In the genomic region with DNA sequence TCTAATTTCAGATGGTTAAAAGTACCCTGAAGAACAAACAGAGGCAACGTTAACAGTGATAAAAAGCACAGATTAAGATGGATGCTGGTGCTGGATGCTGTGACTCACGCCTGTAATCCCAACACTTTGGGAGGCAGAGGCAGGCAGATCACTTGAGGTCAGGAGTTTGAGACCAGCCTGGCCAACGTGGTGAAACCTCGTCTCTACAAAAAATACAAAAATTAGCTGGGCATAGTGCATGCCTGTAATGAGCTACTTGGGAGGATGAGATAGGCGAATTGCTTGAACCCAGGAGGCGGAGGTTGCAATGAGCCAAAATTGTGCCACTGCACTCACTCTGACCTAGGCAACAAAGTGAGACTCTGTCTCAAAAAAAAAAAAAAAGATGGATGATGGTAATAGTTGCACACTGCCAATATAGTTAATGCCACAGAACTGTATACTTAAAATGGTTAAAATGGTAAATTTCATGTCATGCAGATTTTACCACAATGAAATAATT, we compare ENCODE assay signal across 8 cellular contexts. TPM values are rescaled to one million over a fixed set of nuclear protein-coding genes. Genes with fewer than 3 reads are reported as not detected.
DNase-seq lines count a peak whose midpoint lies in the region; ATAC-seq, FAIRE-seq and TF ChIP-seq lines count a peak whose summit lies in the region.
"Not testable (repeated sequence)": the region's sequence is repeated elsewhere in the genome, so short reads cannot be mapped to it uniquely, and the experiment has no call there.

No MANE protein-coding gene starts in this region.

- not testable (repeated sequence) for TF ChIP-seq EP300 in ovary (IDR thresholded peaks at IDR 0.05)

- dilution Hi-C loops in keratinocyte (cut with MboI; ENCODE audit: extremely low pct_ligation_motif_present, low sequenced_read_pairs), result not testable (repeated sequence)

- H3K4me3 ChIP-seq in CD8-positive, alpha-beta T cell (ENCODE audit: low read depth, low read length); SU-DHL-6 (ENCODE audit: insufficient read depth, low read length, poor library complexity, severe bottlenecking): not testable (repeated sequence)
- H3K4me3 ChIP-seq in endocrine pancreas (ENCODE audit: control insufficient read depth, insufficient read depth, low read length) (peak overlapping the region; percentile 95), keratinocyte (ENCODE audit: control insufficient read depth in 2 of 3, extremely low read depth in 1 of 3, insufficient read depth in 2 of 3, low read depth in 1 of 3, low read length in 3 of 3) (peak overlapping the region in 2 of 3 experiments; percentile 65 to 71), ovary (peak overlapping the region; percentile 26), thoracic aorta (peak overlapping the region; percentile 63)

- H3K27ac ChIP-seq in CD8-positive, alpha-beta T cell (ENCODE audit: low read depth, low read length), result peak overlapping the region; percentile 29
- H3K27ac ChIP-seq in SU-DHL-6 (ENCODE audit: low read depth, low read length) (peak overlapping the region; percentile 68), keratinocyte (ENCODE audit: control insufficient read depth, insufficient read depth, low read length) (peak overlapping the region; percentile 95), ovary (peak overlapping the region; percentile 65 to 79), thoracic aorta (peak overlapping the region; percentile 74 to 80)

- H3K4me1 ChIP-seq in CD8-positive, alpha-beta T cell (ENCODE audit: insufficient read depth, low read length), result peaks cover 26% of the 10 kb centered on the region
- H3K4me1 ChIP-seq in endocrine pancreas (ENCODE audit: control insufficient read depth, insufficient read depth, low read length) (peaks cover 26% of the 10 kb centered on the region), keratinocyte (ENCODE audit: control insufficient read depth, extremely low read depth, insufficient read depth, low read length) (peaks cover 34% of the 10 kb centered on the region), ovary (ENCODE audit: insufficient read depth) (peaks cover 10% of the 10 kb centered on the region), thoracic aorta (ENCODE audit: control insufficient read depth in 1 of 2, low read depth in 2 of 2) (peaks cover 30 to 34% of the 10 kb centered on the region in 2 donors)

- H2AFZ ChIP-seq in SU-DHL-6 (ENCODE audit: low read depth, low read length, severe bottlenecking), result not testable (repeated sequence)
- peak overlapping the region; percentile 49 for H2AFZ ChIP-seq in keratinocyte (ENCODE audit: control insufficient read depth, low read length)

- peak overlapping the region; percentile 32 for H3K9ac ChIP-seq in SU-DHL-6 (ENCODE audit: low read length)
- H3K9ac ChIP-seq in endocrine pancreas (ENCODE audit: control insufficient read depth, insufficient read depth, low read length), result not testable (repeated sequence)
- peak overlapping the region; percentile 79 for H3K9ac ChIP-seq in keratinocyte (ENCODE audit: control insufficient read depth, extremely low read depth, insufficient read depth, low read length)

- H3K9me2 ChIP-seq in SU-DHL-6 (replicated peaks; ENCODE audit: insufficient read depth, low read length), result not testable (repeated sequence)

- H4K20me1 ChIP-seq in SU-DHL-6 (ENCODE audit: low read depth, low read length); keratinocyte (ENCODE audit: control insufficient read depth, extremely low read depth, insufficient read depth, low read length): not testable (repeated sequence)

- H3K4me1 Mint-ChIP-seq in CD8-positive, alpha-beta T cell (ENCODE audit: low read depth), result peaks cover 60% of the 10 kb centered on the region
- peaks cover 50 to 53% (median 51%) of the 10 kb centered on the region in 3 donors for H3K4me1 Mint-ChIP-seq in IgD-negative memory B cell
- H3K4me1 Mint-ChIP-seq in activated naive CD8-positive, alpha-beta T cell treated with anti-CD3 and anti-CD28 coated beads, Interleukin-2, amount 10 ng/mL, durations not matched to agents 7 days and 5 days, result peaks cover 25% of the 10 kb centered on the region

- whole genome bisulfite sequencing in ovary, 3 donors, result 39 to 43% (median 40%) methylated on average over 6 of the region's 6 CpGs

- H3K27me3 ChIP-seq in CD8-positive, alpha-beta T cell (ENCODE audit: insufficient read depth, low read length); SU-DHL-6 (ENCODE audit: low read length); endocrine pancreas (ENCODE audit: control insufficient read depth, insufficient read depth, low read length); keratinocyte (ENCODE audit: control insufficient read depth, extremely low read depth, insufficient read depth, low read length); ovary; thoracic aorta (replicated peaks; ENCODE audit: insufficient read depth): not testable (repeated sequence)

- peak overlapping the region; percentile 59 for H3K4me2 ChIP-seq in SU-DHL-6 (ENCODE audit: low read depth, low read length, poor library complexity, severe bottlenecking)
- H3K4me2 ChIP-seq in keratinocyte (ENCODE audit: control insufficient read depth, extremely low read depth, insufficient read depth, low read depth, low read length), result peak overlapping the region; percentile 99

- peaks cover 16% of the 10 kb centered on the region for H3K36me3 Mint-ChIP-seq in CD8-positive, alpha-beta T cell
- H3K36me3 Mint-ChIP-seq in IgD-negative memory B cell, result not testable (repeated sequence)
- H3K36me3 Mint-ChIP-seq in activated naive CD8-positive, alpha-beta T cell treated with anti-CD3 and anti-CD28 coated beads, Interleukin-2, amount 10 ng/mL, durations not matched to agents 7 days and 5 days, result peaks cover 13% of the 10 kb centered on the region

- peaks cover 23% of the 10 kb centered on the region for H3F3A ChIP-seq in SU-DHL-6 (ENCODE audit: insufficient read depth)

- peak overlapping the region; percentile 89 for H3K27ac Mint-ChIP-seq in CD8-positive, alpha-beta T cell
- peak overlapping the region; percentile 67 to 98 (median 96) for H3K27ac Mint-ChIP-seq in IgD-negative memory B cell
- peak overlapping the region; percentile 93 for H3K27ac Mint-ChIP-seq in activated naive CD8-positive, alpha-beta T cell treated with anti-CD3 and anti-CD28 coated beads, Interleukin-2, amount 10 ng/mL, durations not matched to agents 7 days and 5 days

- not testable (repeated sequence) for DNase-seq in CD8-positive, alpha-beta T cell; activated naive CD8-positive, alpha-beta T cell treated with anti-CD3 and anti-CD28 coated beads, Interleukin-2, amount 10 ng/mL, durations not matched to agents 7 days and 5 days; keratinocyte (ENCODE audit: low read depth, low spot score); ovary; thoracic aorta (ENCODE audit: low spot score)

- not testable (repeated sequence) for TF ChIP-seq POLR2A in ovary (IDR thresholded peaks at IDR 0.05)

- intact Hi-C loops in CD8-positive, alpha-beta T cell (cut with DNase I, micrococcal nuclease), result loop anchor here (2.0 to 5.0 kb wide), 2 partner anchors 15 to 39 kb away; partner anchors contain the start of gene ILRUN (in 2 of the 2)
- intact Hi-C loops in ovary (cut with DNase I), result not testable (repeated sequence)

- ATAC-seq in CD8-positive, alpha-beta T cell, result peak; percentile 10
- ATAC-seq in activated naive CD8-positive, alpha-beta T cell treated with anti-CD3 and anti-CD28 coated beads, Interleukin-2, amount 10 ng/mL, durations not matched to agents 7 days and 5 days (ENCODE audit: low read depth); thoracic aorta (ENCODE audit: insufficient number of reproducible peaks, low FRiP score, low read depth): not testable (repeated sequence)

- not testable (repeated sequence) for H3K27me3 Mint-ChIP-seq in CD8-positive, alpha-beta T cell (ENCODE audit: low read depth); IgD-negative memory B cell; activated naive CD8-positive, alpha-beta T cell treated with anti-CD3 and anti-CD28 coated beads, Interleukin-2, amount 10 ng/mL, durations not matched to agents 7 days and 5 days

- CTCF ChIA-PET in CD8-positive, alpha-beta T cell (lab: Charles Lee), result interaction anchor here (0.7 to 2.5 kb wide), 2 partner anchors 49 to 1510 kb away, joined by 3 to 9 read pairs; no protein-coding TSS in a partner anchor

- H3K36me3 ChIP-seq in CD8-positive, alpha-beta T cell (ENCODE audit: insufficient read depth, low read length); SU-DHL-6 (ENCODE audit: low read length); endocrine pancreas (ENCODE audit: control insufficient read depth, insufficient read depth, low read length); ovary; thoracic aorta: not testable (repeated sequence)
- H3K36me3 ChIP-seq in keratinocyte (ENCODE audit: control insufficient read depth in 2 of 2, extremely low read depth in 1 of 2, insufficient read depth in 2 of 2, low read length in 2 of 2), result peaks cover 10 to 11% of the 10 kb centered on the region in 2 experiments

- not testable (repeated sequence) for TF ChIP-seq CTCF in CD8-positive, alpha-beta T cell (IDR thresholded peaks at IDR 0.05); SU-DHL-6 (IDR thresholded peaks at IDR 0.05; ENCODE audit: insufficient read depth, low read length, poor library complexity, severe bottlenecking); keratinocyte (optimal IDR thresholded peaks at IDR 0.05 in 1 of 3, IDR thresholded peaks at IDR 0.05 in 1 of 3, conservative IDR thresholded peaks at IDR 0.05 in 1 of 3; ENCODE audit: extremely low read depth in 1 of 3, insufficient read depth in 2 of 3, low read length in 3 of 3); ovary (IDR thresholded peaks at IDR 0.05); thoracic aorta (IDR thresholded peaks at IDR 0.05)

- POLR2A ChIA-PET in CD8-positive, alpha-beta T cell (lab: Charles Lee), result interaction anchor here (0.6 to 3.1 kb wide), 7 partner anchors 15 to 81 kb away, joined by 3 to 23 read pairs (median 4); partner anchors contain the start of gene ILRUN
- POLR2A ChIA-PET in activated naive CD8-positive, alpha-beta T cell treated with anti-CD3 and anti-CD28 coated beads, Interleukin-2, amount 10 ng/mL, durations not matched to agents 7 days and 5 days (lab: Charles Lee), result interaction anchor here (0.7 to 3.0 kb wide), 5 partner anchors 15 to 99 kb away, joined by 3 to 27 read pairs (median 8); partner anchors contain the start of genes ILRUN and SNRPC

- peak overlapping the region; percentile 82 for H3K4me3 Mint-ChIP-seq in CD8-positive, alpha-beta T cell
- H3K4me3 Mint-ChIP-seq in IgD-negative memory B cell, result peak overlapping the region in 2 of 4 donors; percentile 13 to 81
- H3K4me3 Mint-ChIP-seq in activated naive CD8-positive, alpha-beta T cell treated with anti-CD3 and anti-CD28 coated beads, Interleukin-2, amount 10 ng/mL, durations not matched to agents 7 days and 5 days, result peak overlapping the region; percentile 11

- H3K9me1 ChIP-seq in keratinocyte (ENCODE audit: control insufficient read depth, extremely low read depth, insufficient read depth, low read length), result not testable (repeated sequence)

- not testable (repeated sequence) for H3K9me3 Mint-ChIP-seq in CD8-positive, alpha-beta T cell; IgD-negative memory B cell; activated naive CD8-positive, alpha-beta T cell treated with anti-CD3 and anti-CD28 coated beads, Interleukin-2, amount 10 ng/mL, durations not matched to agents 7 days and 5 days

- FAIRE-seq in keratinocyte (lab: Jason Lieb, UNC), result not testable (repeated sequence)

- H3K79me2 ChIP-seq in SU-DHL-6 (ENCODE audit: insufficient read depth, low read length), result peaks cover 72% of the 10 kb centered on the region
- H3K79me2 ChIP-seq in keratinocyte (ENCODE audit: control insufficient read depth, insufficient read depth, low read length), result peaks cover 83% of the 10 kb centered on the region

- H3K9me3 ChIP-seq in CD8-positive, alpha-beta T cell (ENCODE audit: low read length); SU-DHL-6 (ENCODE audit: insufficient read depth, low read length); endocrine pancreas (ENCODE audit: control insufficient read depth, low read length); keratinocyte (ENCODE audit: control insufficient read depth, low read depth, low read length); ovary; thoracic aorta: not testable (repeated sequence)

RNA-seq across cellular contexts. Expression of gene ILRUN, which starts 38.5 kb away (rescaled TPM):
- 10 to 100 TPM; 54.8 to 58.8 TPM for total RNA-seq in CD8-positive, alpha-beta T cell
- polyA plus RNA-seq in IgD-negative memory B cell (15.4 TPM), keratinocyte (54.2 to 64.1 TPM (median 56.4 TPM) in 3 replicates), ovary (10 to 100 TPM; 40.2 to 86.5 TPM)
- 10 to 100 TPM; 66.1 to 73.8 TPM for total RNA-seq in activated naive CD8-positive, alpha-beta T cell treated with anti-CD3 and anti-CD28 coated beads, Interleukin-2, amount 10 ng/mL, durations not matched to agents 7 days and 5 days
- 50.2 TPM for polyA plus RNA-seq in keratinocyte (2011; ENCODE audit: low read depth)
- 58.2 and 69.3 TPM in 2 replicates for polyA plus RNA-seq in keratinocyte (2011; cell fraction: cytosol; rRNA removed)
- polyA plus RNA-seq in keratinocyte (2011; cell fraction: nucleus; rRNA removed), result 46.2 and 48.6 TPM in 2 replicates
- polyA plus RNA-seq in keratinocyte (2012; ENCODE audit: low replicate concordance), result 65.0 and 69.0 TPM in 2 replicates
- 85.9 to 97.5 TPM (median 87.4 TPM) in 3 replicates for polyA minus RNA-seq in keratinocyte
- 59.7 TPM for polyA minus RNA-seq in keratinocyte (2011; cell fraction: cytosol; rRNA and poly(A)+ RNA removed)
- 27.5 and 48.1 TPM in 2 replicates for polyA minus RNA-seq in keratinocyte (2011; cell fraction: nucleus; rRNA and poly(A)+ RNA removed)
- total RNA-seq in ovary (10 to 100 TPM; 29.4 to 59.8 (median 47.6) TPM), thoracic aorta (10 to 100 TPM; 75.4 to 78.9 TPM)

Comparison
In these comparisons a context has a peak if more than half of its experiments do, and no peak if none do; other contexts are left out.
1. H3K27ac ChIP-seq: peak in every context shown above with its lines; median percentile 95 in keratinocyte; 77 in thoracic aorta; 72 in ovary; 68 in SU-DHL-6; 29 in CD8-positive, alpha-beta T cell.